In genomic region chr2:134181219-134181618, GRCh38 we compare ENCODE assay signal across 8 cellular contexts.
DNase-seq lines count a peak whose midpoint lies in the region; ATAC-seq and TF ChIP-seq lines count a peak whose summit lies in the region.

No MANE protein-coding gene starts in this region.

- H3K4me3 ChIP-seq in stomach (no peak overlapping the region), A673 (ENCODE audit: low read depth, low read length, poor library complexity, severe bottlenecking) (no peak overlapping the region)

- no peak for TF ChIP-seq POLR2A in stomach (IDR thresholded peaks at IDR 0.05)

- H3K9me3 ChIP-seq in stomach (no peaks in the 10 kb centered on the region), A673 (ENCODE audit: low read depth, low read length, poor library complexity, severe bottlenecking) (no peaks in the 10 kb centered on the region)

- no peaks in the 10 kb centered on the region for H3K27me3 Mint-ChIP-seq in activated T-helper 1 cell treated with anti-CD3 and anti-CD28 coated beads, Interleukin-12 subunit alpha, Interleukin-12 subunit beta, Interleukin-2, Interleukin-4 antibody, amounts not matched to agents 30 ng/mL and 10 ng/mL and 1 ng/mL, durations not matched to agents 14 hours and 24 hours and 36 hours (ENCODE audit: insufficient read depth)
- H3K27me3 Mint-ChIP-seq in progenitor cell of endocrine pancreas = no peaks in the 10 kb centered on the region

- intact Hi-C loops in activated T-helper 1 cell treated with anti-CD3 and anti-CD28 coated beads, Interleukin-12 subunit alpha, Interleukin-12 subunit beta, Interleukin-2, Interleukin-4 antibody, amounts not matched to agents 30 ng/mL and 10 ng/mL and 1 ng/mL, durations not matched to agents 14 hours and 24 hours and 36 hours (cut with micrococcal nuclease) = no loop called here
- intact Hi-C loops in stomach (cut with DNase I; ENCODE audit: low total_unique reads) = no loop called here
- intact Hi-C loops in A673 (cut with micrococcal nuclease; ENCODE audit: unreplicated experiment) = no loop called here

- TF ChIP-seq CTCF in stomach (IDR thresholded peaks at IDR 0.05) (no peak), A673 (conservative IDR thresholded peaks at IDR 0.05; ENCODE audit: low read depth, low read length) (no peak), progenitor cell of endocrine pancreas (IDR thresholded peaks at IDR 0.05; ENCODE audit: unreplicated experiment) (no peak)

- peak; percentile 74 for ATAC-seq in HG03354 (IDR thresholded peaks at IDR 0.05; ENCODE audit: poor library complexity, severe bottlenecking, unreplicated experiment)
- ATAC-seq in SK-N-SH treated with all-trans-retinoic acid at 6 μM for 48 hours = no peak

- no peaks in the 10 kb centered on the region for H3K9me3 Mint-ChIP-seq in activated T-helper 1 cell treated with anti-CD3 and anti-CD28 coated beads, Interleukin-12 subunit alpha, Interleukin-12 subunit beta, Interleukin-2, Interleukin-4 antibody, amounts not matched to agents 30 ng/mL and 10 ng/mL and 1 ng/mL, durations not matched to agents 14 hours and 24 hours and 36 hours
- H3K9me3 Mint-ChIP-seq in progenitor cell of endocrine pancreas (ENCODE audit: low read depth) = no peaks in the 10 kb centered on the region

- DNase-seq in activated gamma-delta T cell treated with Interleukin-2 at 50 U/mL for 16 hours (peak; percentile 65), activated gamma-delta T cell (lab: John Stamatoyannopoulos, UW) (no peak), stomach (no peak), A673 (ENCODE audit: low spot score) (no peak), progenitor cell of endocrine pancreas (ENCODE audit: low spot score, unreplicated experiment) (no peak)
- DNase-seq in activated T-helper 1 cell treated with anti-CD3 and anti-CD28 coated beads, Interleukin-12 subunit alpha, Interleukin-12 subunit beta, Interleukin-2, Interleukin-4 antibody, amounts not matched to agents 30 ng/mL and 10 ng/mL and 1 ng/mL, durations not matched to agents 14 hours and 24 hours and 36 hours (ENCODE audit: low spot score) = peak; percentile 31

- peaks cover 3% of the 10 kb centered on the region for H3K36me3 Mint-ChIP-seq in activated T-helper 1 cell treated with anti-CD3 and anti-CD28 coated beads, Interleukin-12 subunit alpha, Interleukin-12 subunit beta, Interleukin-2, Interleukin-4 antibody, amounts not matched to agents 30 ng/mL and 10 ng/mL and 1 ng/mL, durations not matched to agents 14 hours and 24 hours and 36 hours (ENCODE audit: low read depth)
- peaks cover 11% of the 10 kb centered on the region for H3K36me3 Mint-ChIP-seq in progenitor cell of endocrine pancreas (ENCODE audit: insufficient read depth)

- 13 to 67% (median 46%) methylated on average over 5 of the region's 5 CpGs for WGBS in stomach, 5 donors

- H3K4me3 Mint-ChIP-seq in activated T-helper 1 cell treated with anti-CD3 and anti-CD28 coated beads, Interleukin-12 subunit alpha, Interleukin-12 subunit beta, Interleukin-2, Interleukin-4 antibody, amounts not matched to agents 30 ng/mL and 10 ng/mL and 1 ng/mL, durations not matched to agents 14 hours and 24 hours and 36 hours = peak overlapping the region; percentile 3
- H3K4me3 Mint-ChIP-seq in progenitor cell of endocrine pancreas (ENCODE audit: low read depth) = no peak overlapping the region

- POLR2A ChIA-PET in A673 (lab: Charles Lee; ENCODE audit: low non-redundant PET) = no interaction called here

- no peak for TF ChIP-seq EP300 in stomach (IDR thresholded peaks at IDR 0.05)

- no TSS peak for BruUV-seq in A673 (replicated peaks; lab: Mats Ljungman, UMichigan)

- H3K27ac Mint-ChIP-seq in activated T-helper 1 cell treated with anti-CD3 and anti-CD28 coated beads, Interleukin-12 subunit alpha, Interleukin-12 subunit beta, Interleukin-2, Interleukin-4 antibody, amounts not matched to agents 30 ng/mL and 10 ng/mL and 1 ng/mL, durations not matched to agents 14 hours and 24 hours and 36 hours = peak overlapping the region; percentile 4
- no peak overlapping the region for H3K27ac Mint-ChIP-seq in progenitor cell of endocrine pancreas

- CTCF ChIA-PET in A673 (lab: Charles Lee) = no interaction called here

- H3K27ac ChIP-seq in stomach (peak overlapping the region in 3 of 5 donors; percentile 25 to 47 (median 35)), A673 (ENCODE audit: low read depth, low read length, poor library complexity, severe bottlenecking) (no peak overlapping the region)

- H3K36me3 ChIP-seq in stomach (peaks cover 0 to 4% (median 0%) of the 10 kb centered on the region in 4 donors), A673 (ENCODE audit: insufficient read depth, low read length, poor library complexity, severe bottlenecking) (no peaks in the 10 kb centered on the region)

- peaks cover 51% of the 10 kb centered on the region for H3K4me1 Mint-ChIP-seq in activated T-helper 1 cell treated with anti-CD3 and anti-CD28 coated beads, Interleukin-12 subunit alpha, Interleukin-12 subunit beta, Interleukin-2, Interleukin-4 antibody, amounts not matched to agents 30 ng/mL and 10 ng/mL and 1 ng/mL, durations not matched to agents 14 hours and 24 hours and 36 hours (ENCODE audit: low read depth)
- H3K4me1 Mint-ChIP-seq in progenitor cell of endocrine pancreas (ENCODE audit: low read depth) = peaks cover 35% of the 10 kb centered on the region

- H3K4me1 ChIP-seq in stomach (peaks cover 21 to 55% (median 37%) of the 10 kb centered on the region in 4 donors), A673 (ENCODE audit: insufficient read depth, low read length, poor library complexity, severe bottlenecking) (no peaks in the 10 kb centered on the region)

- no peaks in the 10 kb centered on the region for H3K27me3 ChIP-seq in stomach
- H3K27me3 ChIP-seq in A673 (replicated peaks; ENCODE audit: insufficient read depth, low read depth, low read length, poor library complexity) = no peaks in the 10 kb centered on the region

TF ChIP-seq in SK-N-SH treated with all-trans-retinoic acid at 6 μM for 48 hours, 23 proteins besides CTCF, POLR2A, EP300 and RAD21:
- no peak for TF ChIP-seq TCF4 (CRISPR knock-in tag; IDR thresholded peaks at IDR 0.05; ENCODE audit: borderline replicate concordance)
- TF ChIP-seq ZNF565 (CRISPR knock-in tag; conservative IDR thresholded peaks at IDR 0.05; ENCODE audit: low read depth) = no peak
- no peak for TF ChIP-seq PATZ1 (CRISPR knock-in tag; IDR thresholded peaks at IDR 0.05; ENCODE audit: borderline replicate concordance)
- TF ChIP-seq POU6F1 (CRISPR knock-in tag; IDR thresholded peaks at IDR 0.05; ENCODE audit: borderline replicate concordance, low read depth) = no peak
- no peak for TF ChIP-seq ZC3H10 (CRISPR knock-in tag; IDR thresholded peaks at IDR 0.05)
- TF ChIP-seq, protein P1, sequence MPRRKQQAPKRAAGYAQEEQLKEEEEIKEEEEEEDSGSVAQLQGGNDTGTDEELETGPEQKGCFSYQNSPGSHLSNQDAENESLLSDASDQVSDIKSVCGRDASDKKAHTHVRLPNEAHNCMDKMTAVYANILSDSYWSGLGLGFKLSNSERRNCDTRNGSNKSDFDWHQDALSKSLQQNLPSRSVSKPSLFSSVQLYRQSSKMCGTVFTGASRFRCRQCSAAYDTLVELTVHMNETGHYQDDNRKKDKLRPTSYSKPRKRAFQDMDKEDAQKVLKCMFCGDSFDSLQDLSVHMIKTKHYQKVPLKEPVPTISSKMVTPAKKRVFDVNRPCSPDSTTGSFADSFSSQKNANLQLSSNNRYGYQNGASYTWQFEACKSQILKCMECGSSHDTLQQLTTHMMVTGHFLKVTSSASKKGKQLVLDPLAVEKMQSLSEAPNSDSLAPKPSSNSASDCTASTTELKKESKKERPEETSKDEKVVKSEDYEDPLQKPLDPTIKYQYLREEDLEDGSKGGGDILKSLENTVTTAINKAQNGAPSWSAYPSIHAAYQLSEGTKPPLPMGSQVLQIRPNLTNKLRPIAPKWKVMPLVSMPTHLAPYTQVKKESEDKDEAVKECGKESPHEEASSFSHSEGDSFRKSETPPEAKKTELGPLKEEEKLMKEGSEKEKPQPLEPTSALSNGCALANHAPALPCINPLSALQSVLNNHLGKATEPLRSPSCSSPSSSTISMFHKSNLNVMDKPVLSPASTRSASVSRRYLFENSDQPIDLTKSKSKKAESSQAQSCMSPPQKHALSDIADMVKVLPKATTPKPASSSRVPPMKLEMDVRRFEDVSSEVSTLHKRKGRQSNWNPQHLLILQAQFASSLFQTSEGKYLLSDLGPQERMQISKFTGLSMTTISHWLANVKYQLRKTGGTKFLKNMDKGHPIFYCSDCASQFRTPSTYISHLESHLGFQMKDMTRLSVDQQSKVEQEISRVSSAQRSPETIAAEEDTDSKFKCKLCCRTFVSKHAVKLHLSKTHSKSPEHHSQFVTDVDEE (CRISPR knock-in tag; IDR thresholded peaks at IDR 0.05) = no peak
- TF ChIP-seq ZFP3 (CRISPR knock-in tag; IDR thresholded peaks at IDR 0.05) = no peak
- TF ChIP-seq OSR1 (CRISPR knock-in tag; IDR thresholded peaks at IDR 0.05) = no peak
- no peak for TF ChIP-seq ZNF8 (CRISPR knock-in tag; IDR thresholded peaks at IDR 0.05)
- TF ChIP-seq CSDC2 (CRISPR knock-in tag; IDR thresholded peaks at IDR 0.05) = no peak

Comparison
In these comparisons a context has a peak if more than half of its experiments do, and no peak if none do; other contexts are left out.
1. DNase-seq: peak in activated gamma-delta T cell treated with Interleukin-2 at 50 U/mL for 16 hours (single experiment) and activated T-helper 1 cell treated with anti-CD3 and anti-CD28 coated beads, Interleukin-12 subunit alpha, Interleukin-12 subunit beta, Interleukin-2, Interleukin-4 antibody, amounts not matched to agents 30 ng/mL and 10 ng/mL and 1 ng/mL, durations not matched to agents 14 hours and 24 hours and 36 hours (single experiment); none in activated gamma-delta T cell (single experiment), stomach (single experiment), A673 (single experiment) and progenitor cell of endocrine pancreas (single experiment).